ENCODE assay signal across 8 cellular contexts in the genomic region with DNA sequence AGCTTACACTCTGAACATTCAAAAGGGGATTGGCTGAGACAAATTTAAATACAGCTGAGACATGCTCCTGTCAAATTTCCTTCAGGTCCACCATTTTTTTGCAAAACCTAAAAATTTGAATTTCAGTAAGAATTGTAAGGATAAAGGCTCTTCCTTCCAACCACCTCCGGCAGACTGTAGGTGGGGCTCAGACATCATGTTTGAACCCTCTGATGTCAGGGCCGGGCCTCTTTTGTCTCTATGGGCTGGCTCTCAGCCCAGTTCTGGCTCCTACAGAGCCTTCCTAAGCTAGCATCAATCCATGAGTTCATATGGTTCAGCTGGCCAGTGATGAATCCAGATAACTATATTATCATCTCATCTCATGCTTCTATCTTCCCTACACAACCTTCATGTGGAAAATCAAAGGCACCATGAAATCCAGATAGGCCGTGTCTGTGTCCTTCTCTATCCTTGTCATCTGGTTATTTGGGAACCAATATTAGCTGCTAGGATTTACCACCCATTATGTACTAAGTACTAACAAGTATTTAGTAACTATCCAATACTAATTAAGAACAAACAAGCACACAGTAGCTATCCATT. TPM values are rescaled to one million over a fixed set of nuclear protein-coding genes. Genes with fewer than 3 reads are reported as not detected.
DNase-seq lines count a peak whose midpoint lies in the region; ATAC-seq, FAIRE-seq and TF ChIP-seq lines count a peak whose summit lies in the region.

No MANE protein-coding gene starts in this region.

- H4K20me1 ChIP-seq in HepG2 (ENCODE audit: insufficient read depth, low read length): peaks cover 4% of the 10 kb centered on the region; the same call in 1 of the 2 replicates

- H3K4me3 ChIP-seq in body of pancreas: no peak overlapping the region
- no peak overlapping the region for H3K4me3 ChIP-seq in HepG2 (replicated peaks in 1 of 3; ENCODE audit: insufficient read depth in 1 of 3, low read depth in 2 of 3, low read length in 3 of 3)

- no peak overlapping the region for H3K27ac Mint-ChIP-seq in activated T-helper 2 cell treated with anti-CD3 and anti-CD28 coated beads, Interferon-gamma antibody, Interleukin-2, Interleukin-4, amounts not matched to agents 10 μg/mL and 5 μg/mL and 100 μg/mL, durations not matched to agents 14 hours and 24 hours and 36 hours

- peaks cover 0 to 20% of the 10 kb centered on the region in 2 donors for H3K36me3 ChIP-seq in body of pancreas (replicated peaks in 1 of 2; ENCODE audit: insufficient read depth in 1 of 2, low read depth in 2 of 2)
- peaks cover 52 to 93% of the 10 kb centered on the region in 2 experiments for H3K36me3 ChIP-seq in HepG2 (replicated peaks in 1 of 2; ENCODE audit: control insufficient read depth in 1 of 2, insufficient read depth in 2 of 2, low read length in 2 of 2)

- no peak for TF ChIP-seq RAD21 in HepG2 (CRISPR knock-in tag; IDR thresholded peaks at IDR 0.05)

- no peak overlapping the region for H2AFZ ChIP-seq in HepG2 (ENCODE audit: low read length)

- H3K4me1 ChIP-seq in body of pancreas: peaks cover 32% of the 10 kb centered on the region
- no peaks in the 10 kb centered on the region for H3K4me1 ChIP-seq in HepG2 (ENCODE audit: insufficient read depth, low read length)

- no peak for ATAC-seq in body of pancreas
- ATAC-seq in HepG2: peak; percentile 13; the same call in 2 of the 3 replicates
- ATAC-seq in HG02981 (IDR thresholded peaks at IDR 0.05; ENCODE audit: unreplicated experiment): no peak
- ATAC-seq in omental fat pad (ENCODE audit: low FRiP score): no peak

- no peaks in the 10 kb centered on the region for H3K9me3 Mint-ChIP-seq in activated T-helper 2 cell treated with anti-CD3 and anti-CD28 coated beads, Interferon-gamma antibody, Interleukin-2, Interleukin-4, amounts not matched to agents 10 μg/mL and 5 μg/mL and 100 μg/mL, durations not matched to agents 14 hours and 24 hours and 36 hours

- no peak overlapping the region for H3K4me3 Mint-ChIP-seq in activated T-helper 2 cell treated with anti-CD3 and anti-CD28 coated beads, Interferon-gamma antibody, Interleukin-2, Interleukin-4, amounts not matched to agents 10 μg/mL and 5 μg/mL and 100 μg/mL, durations not matched to agents 14 hours and 24 hours and 36 hours (ENCODE audit: low read depth)

- H3K4me1 Mint-ChIP-seq in activated T-helper 2 cell treated with anti-CD3 and anti-CD28 coated beads, Interferon-gamma antibody, Interleukin-2, Interleukin-4, amounts not matched to agents 10 μg/mL and 5 μg/mL and 100 μg/mL, durations not matched to agents 14 hours and 24 hours and 36 hours (ENCODE audit: low read depth): no peaks in the 10 kb centered on the region

- in situ Hi-C loops in HepG2 (cut with HindIII; ENCODE audit: extremely low pct_ligation_motif_present, low pct_unique_long_range_greater_than_20kb): no loop called here

- peak in 4 of 7 experiments; percentile 10 to 42 (median 34) for TF ChIP-seq CTCF in body of pancreas (IDR thresholded peaks at IDR 0.05)
- TF ChIP-seq CTCF in HepG2 (CRISPR knock-in tag; IDR thresholded peaks at IDR 0.05): peak; percentile 23; the same call in 1 of the 2 replicates
- no peak for TF ChIP-seq CTCF in omental fat pad (IDR thresholded peaks at IDR 0.05)

- WGBS in body of pancreas, 2 donors: 48 to 49% methylated on average over 3 of the region's 3 CpGs
- WGBS in HepG2 (ENCODE audit: low lambda C conversion rate): 92% methylated on average over 3 of the region's 3 CpGs

- H3K36me3 Mint-ChIP-seq in activated T-helper 2 cell treated with anti-CD3 and anti-CD28 coated beads, Interferon-gamma antibody, Interleukin-2, Interleukin-4, amounts not matched to agents 10 μg/mL and 5 μg/mL and 100 μg/mL, durations not matched to agents 14 hours and 24 hours and 36 hours (ENCODE audit: low read depth): no peaks in the 10 kb centered on the region

- H3K9ac ChIP-seq in HepG2 (ENCODE audit: insufficient read depth, low read depth, low read length): no peak overlapping the region

- H3K27me3 ChIP-seq in body of pancreas (no peaks in the 10 kb centered on the region), HepG2 (ENCODE audit: control insufficient read depth in 1 of 2, insufficient read depth in 2 of 2, low read length in 2 of 2) (no peaks in the 10 kb centered on the region)

- no peaks in the 10 kb centered on the region for H3K79me2 ChIP-seq in HepG2 (ENCODE audit: insufficient read depth, low read length)

- H3K4me2 ChIP-seq in HepG2 (ENCODE audit: low read depth, low read length): no peak overlapping the region

- TF ChIP-seq POLR2A in body of pancreas (IDR thresholded peaks at IDR 0.05) (no peak), HepG2 (IDR thresholded peaks at IDR 0.05; ENCODE audit: insufficient read depth in 1 of 2, low read depth in 2 of 2, low read length in 2 of 2) (no peak)

- H3K27me3 Mint-ChIP-seq in activated T-helper 2 cell treated with anti-CD3 and anti-CD28 coated beads, Interferon-gamma antibody, Interleukin-2, Interleukin-4, amounts not matched to agents 10 μg/mL and 5 μg/mL and 100 μg/mL, durations not matched to agents 14 hours and 24 hours and 36 hours (ENCODE audit: low read depth): no peaks in the 10 kb centered on the region

- peak; percentile 60 for DNase-seq in DMS153 treated with DMSO at 0.1 percent for 48 hours (lab: John Stamatoyannopoulos, UW; ENCODE audit: unreplicated experiment)
- DNase-seq in NCI-H1105 treated with DMSO at 0.1 percent for 48 hours (lab: John Stamatoyannopoulos, UW): peak; percentile 65
- peak; percentile 47 to 68 (median 56) for DNase-seq in body of pancreas
- DNase-seq in HepG2 (ENCODE audit: low spot score): no peak
- no peak for DNase-seq in omental fat pad (ENCODE audit: low spot score)
- no peak for DNase-seq in activated T-helper 2 cell treated with anti-CD3 and anti-CD28 coated beads, Interferon-gamma antibody, Interleukin-2, Interleukin-4, amounts not matched to agents 10 μg/mL and 5 μg/mL and 100 μg/mL, durations not matched to agents 14 hours and 24 hours and 36 hours (ENCODE audit: low spot score)
- DNase-seq in HPDE6-E6E7 (ENCODE audit: extremely low spot score): no peak

- TF ChIP-seq EP300 in HepG2 (IDR thresholded peaks at IDR 0.05; ENCODE audit: low read depth in 2 of 2, low read length in 2 of 2) (no peak), HepG2 (CRISPR knock-in tag; IDR thresholded peaks at IDR 0.05; ENCODE audit: borderline replicate concordance) (no peak)

- intact Hi-C loops in body of pancreas (cut with DNase I) (no loop called here), HepG2 (cut with micrococcal nuclease; ENCODE audit: unreplicated experiment) (no loop called here)
- intact Hi-C loops in activated T-helper 2 cell treated with anti-CD3 and anti-CD28 coated beads, Interferon-gamma antibody, Interleukin-2, Interleukin-4, amounts not matched to agents 10 μg/mL and 5 μg/mL and 100 μg/mL, durations not matched to agents 14 hours and 24 hours and 36 hours (cut with micrococcal nuclease): no loop called here

- BruUV-seq in HepG2 (replicated peaks; lab: Mats Ljungman, UMichigan): no TSS peak

- FAIRE-seq in HepG2 (lab: Jason Lieb, UNC): no peak

- H3K27ac ChIP-seq in body of pancreas: no peak overlapping the region
- H3K27ac ChIP-seq in HepG2 (ENCODE audit: extremely low read length, insufficient read depth, low read length): no peak overlapping the region

- H3K9me3 ChIP-seq in body of pancreas (no peaks in the 10 kb centered on the region), HepG2 (ENCODE audit: low read length) (no peaks in the 10 kb centered on the region)

- POLR2A ChIA-PET in HepG2 (lab: Yijun Ruan, JAX): no interaction called here

- CTCF ChIA-PET in HepG2 (lab: Yijun Ruan, JAX; ENCODE audit: low intra/inter-chr PET ratio, low total read pairs): interaction anchor here (1.7 kb wide), 1 partner anchor 349 kb away, joined by 4 read pairs; no protein-coding TSS in a partner anchor

TF ChIP-seq in HepG2, 621 proteins besides CTCF, POLR2A, EP300 and RAD21 (continues in another document):
- TF ChIP-seq STAG1 (CRISPR knock-in tag; IDR thresholded peaks at IDR 0.05): peak; percentile 38

RNA-seq across cellular contexts. Expression of a gene that starts 44.2 kb away (rescaled TPM):
- total RNA-seq in body of pancreas (1 to 10 TPM in 1 of 2 donors, not detected in 1; 2.6 TPM), HepG2 (2016; rRNA removed; fragmentation: Illumina TruSeq; extraction: Trizol) (0.44 and 1.3 TPM in 2 replicates), omental fat pad (10 to 100 TPM in 3 of 4 donors, 1 to 10 TPM in 1; 7.1 to 16.1 (median 13.0) TPM)
- 0.18 TPM in 1 of 2 replicates, not detected in the other for total RNA-seq in HepG2 (2016; cell fraction: cytosol; rRNA removed; fragmentation: Illumina TruSeq; extraction: Trizol; ENCODE audit: low read depth)
- 0.41 and 0.76 TPM in 2 replicates for total RNA-seq in HepG2 (2016; cell fraction: insoluble cytoplasmic fraction; rRNA removed; fragmentation: Illumina TruSeq; extraction: Trizol)
- 0.12 and 0.21 TPM in 2 replicates for total RNA-seq in HepG2 (2016; cell fraction: membrane; rRNA removed; fragmentation: Illumina TruSeq; extraction: Trizol)
- 2.1 and 2.6 TPM in 2 replicates for total RNA-seq in HepG2 (2016; cell fraction: nucleus; rRNA removed; fragmentation: Illumina TruSeq; extraction: Trizol)
- 1.5 and 2.1 TPM in 2 replicates for polyA plus RNA-seq in HepG2 (2011; rRNA removed)
- polyA plus RNA-seq in HepG2 (2011; cell fraction: cytosol; rRNA removed): 0.16 and 0.46 TPM in 2 replicates
- polyA plus RNA-seq in HepG2 (2011; cell fraction: nucleus; rRNA removed): 2.0 and 2.8 TPM in 2 replicates
- polyA plus RNA-seq in HepG2 (2012): 1.1 and 1.2 TPM in 2 replicates
- polyA plus RNA-seq in HepG2 (2016; cell fraction: cytosol; fragmentation: Illumina TruSeq; extraction: Trizol; ENCODE audit: low read depth): not detected in 2 replicates
- 0.57 and 0.63 TPM in 2 replicates for polyA plus RNA-seq in HepG2 (2016; cell fraction: insoluble cytoplasmic fraction; fragmentation: Illumina TruSeq; extraction: Trizol; ENCODE audit: low read depth)
- polyA plus RNA-seq in HepG2 (2016; cell fraction: membrane; fragmentation: Illumina TruSeq; extraction: Trizol; ENCODE audit: low read depth): 0.15 and 0.18 TPM in 2 replicates
- polyA plus RNA-seq in HepG2 (2016; cell fraction: nucleus; fragmentation: Illumina TruSeq; extraction: Trizol; ENCODE audit: insufficient read depth, low read depth): 2.9 and 4.1 TPM in 2 replicates
- polyA minus RNA-seq in HepG2 (2011; rRNA and poly(A)+ RNA removed; ENCODE audit: low replicate concordance): 0.40 TPM in 1 of 2 replicates, not detected in the other
- polyA minus RNA-seq in HepG2 (2011; cell fraction: cytosol; rRNA and poly(A)+ RNA removed): not detected in 2 replicates
- 2.4 and 3.0 TPM in 2 replicates for polyA minus RNA-seq in HepG2 (2011; cell fraction: nucleus; rRNA and poly(A)+ RNA removed)
- total RNA-seq in activated T-helper 2 cell treated with anti-CD3 and anti-CD28 coated beads, Interferon-gamma antibody, Interleukin-2, Interleukin-4, amounts not matched to agents 10 μg/mL and 5 μg/mL and 100 μg/mL, durations not matched to agents 14 hours and 24 hours and 36 hours: 0.50 and 0.60 TPM in 2 replicates

Comparison
In these comparisons a context has a peak if more than half of its experiments do, and no peak if none do; other contexts are left out.
1. DNase-seq: peak in DMS153 treated with DMSO at 0.1 percent for 48 hours (single experiment), NCI-H1105 treated with DMSO at 0.1 percent for 48 hours (single experiment) and body of pancreas (4 of 4); none in HepG2 (single experiment), omental fat pad (single experiment), activated T-helper 2 cell treated with anti-CD3 and anti-CD28 coated beads, Interferon-gamma antibody, Interleukin-2, Interleukin-4, amounts not matched to agents 10 μg/mL and 5 μg/mL and 100 μg/mL, durations not matched to agents 14 hours and 24 hours and 36 hours (single experiment) and HPDE6-E6E7 (single experiment).
2. CTCF ChIP-seq: peak in body of pancreas (4 of 7) and HepG2 (single experiment); none in omental fat pad (0 of 3).